17 cellular contexts compared by ENCODE assay signal in genomic region chr3:136114421-136114820, GRCh38.
DNase-seq lines count a peak whose midpoint lies in the region; ATAC-seq and TF ChIP-seq lines count a peak whose summit lies in the region.
"Had no signal": no experiment of that assay in that cellular context is flagged by ENCODE, and none has a peak within 500 bp of the region (broad histone marks: within the 10 kb centered on the region; RNA-seq: fewer than 3 reads in every experiment).

No MANE protein-coding gene starts in this region.

- H3K4me1 Mint-ChIP-seq in endodermal cell, result no peaks in the 10 kb centered on the region

- H3K27me3 Mint-ChIP-seq in endodermal cell (ENCODE audit: insufficient read depth), result no peaks in the 10 kb centered on the region

- peaks cover 69% of the 10 kb centered on the region for H3K9me3 Mint-ChIP-seq in endodermal cell

- in situ Hi-C loops in brain microvascular endothelial cell (cut with HindIII; ENCODE audit: low pct_ligation_motif_present, low sequenced_read_pairs), result no loop called here

- DNase-seq in H4 (ENCODE audit: low spot score) (peak; percentile 60), NCI-H510A treated with DMSO at 0.1 percent for 48 hours (lab: John Stamatoyannopoulos, UW) (peak; percentile 17), brain microvascular endothelial cell (peak; percentile 62), non-pigmented ciliary epithelial cell (ENCODE audit: low read depth) (peak; percentile 44), RPMI8226 (no peak), endodermal cell (no peak)
- DNase-seq: ACHN; CD4-positive, CD25-positive, alpha-beta regulatory T cell; EL; GOT3; Kasumi-1; NCI-H2029 treated with DMSO at 0.1 percent for 48 hours; NCI-H226; NCI-H748 treated with DMSO at 0.1 percent for 48 hours; SHP77 had no signal

- H3K27ac ChIP-seq in brain microvascular endothelial cell (no peak overlapping the region), endodermal cell (ENCODE audit: low read depth, low read length) (no peak overlapping the region)

- peaks cover 22% of the 10 kb centered on the region for H3K9me3 ChIP-seq in endodermal cell (ENCODE audit: control insufficient read depth, low read length)

- no peak overlapping the region for H3K4me3 ChIP-seq in brain microvascular endothelial cell (ENCODE audit: low read depth, low read length)
- no peak overlapping the region for H3K4me3 ChIP-seq in endodermal cell (ENCODE audit: low read length)

- H3K9ac ChIP-seq in endodermal cell (ENCODE audit: extremely low read depth, low read length, poor library complexity, severe bottlenecking), result no peak overlapping the region

- no peaks in the 10 kb centered on the region for H3K4me1 ChIP-seq in endodermal cell (ENCODE audit: control insufficient read depth, insufficient read depth, low read length)

- no peak overlapping the region for H3K4me3 Mint-ChIP-seq in endodermal cell
- H3K4me3 Mint-ChIP-seq: CD4-positive, CD25-positive, alpha-beta regulatory T cell had no signal

- H3K36me3 ChIP-seq in brain microvascular endothelial cell (replicated peaks) (no peaks in the 10 kb centered on the region), endodermal cell (ENCODE audit: control insufficient read depth, insufficient read depth, low read length) (peaks cover 5% of the 10 kb centered on the region)

- H3K36me3 Mint-ChIP-seq in endodermal cell (ENCODE audit: low read depth), result peaks cover 25% of the 10 kb centered on the region

- ATAC-seq in HG02870 (IDR thresholded peaks at IDR 0.05; ENCODE audit: unreplicated experiment), result no peak
- ATAC-seq: Panc1 had no signal

- WGBS in endodermal cell (ENCODE audit: insufficient coverage in 1 of 2, insufficient read length in 1 of 2), 2 experiments, result 99% methylated on average over 2 of the region's 2 CpGs; no CpG with 5 or more reads in 1 of the 2 experiments

- TF ChIP-seq CTCF in brain microvascular endothelial cell (IDR thresholded peaks at IDR 0.05; ENCODE audit: low read depth, low read length, missing control alignments), result no peak
- no peak for TF ChIP-seq CTCF in endodermal cell (conservative IDR thresholded peaks at IDR 0.05)

- H3K27me3 ChIP-seq in brain microvascular endothelial cell (replicated peaks) (no peaks in the 10 kb centered on the region), endodermal cell (ENCODE audit: control insufficient read depth, insufficient read depth, low read length, poor library complexity, severe bottlenecking) (no peaks in the 10 kb centered on the region)

- H3K27ac Mint-ChIP-seq in endodermal cell, result no peak overlapping the region
- H3K27ac Mint-ChIP-seq: CD4-positive, CD25-positive, alpha-beta regulatory T cell had no signal

Comparison
In these comparisons a context has a peak if more than half of its experiments do, and no peak if none do; other contexts are left out.
1. DNase-seq: peak in H4 (single experiment), NCI-H510A treated with DMSO at 0.1 percent for 48 hours (single experiment), brain microvascular endothelial cell (single experiment) and non-pigmented ciliary epithelial cell (single experiment); none in RPMI8226 (single experiment) and endodermal cell (single experiment).